ENCODE assay signal across 21 cellular contexts in the genomic region with DNA sequence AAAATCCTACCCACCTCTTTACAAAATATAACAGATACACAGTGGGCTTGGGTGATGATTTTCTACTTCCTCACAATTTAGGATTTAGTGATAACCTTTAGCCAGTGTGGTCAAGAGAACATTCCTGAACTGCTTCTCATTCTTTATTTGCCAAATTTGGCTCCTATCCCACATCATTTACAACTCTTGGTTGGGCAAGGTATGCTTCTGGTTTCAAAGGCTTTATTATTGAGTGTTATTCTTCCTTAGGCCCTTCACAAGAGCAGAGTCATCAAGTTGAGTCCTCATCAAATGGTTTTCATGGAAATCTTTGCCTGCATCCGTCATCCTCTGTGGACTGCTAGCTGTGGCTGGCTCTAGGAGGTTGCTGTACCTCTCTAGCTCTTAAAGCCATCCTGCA.
DNase-seq lines count a peak whose midpoint lies in the region; ATAC-seq, FAIRE-seq and TF ChIP-seq lines count a peak whose summit lies in the region.
"Had no signal": no experiment of that assay in that cellular context is flagged by ENCODE, and none has a peak within 500 bp of the region (broad histone marks: within the 10 kb centered on the region; RNA-seq: fewer than 3 reads in every experiment).

No MANE protein-coding gene starts in this region.

- TF ChIP-seq CTCF in epithelial cell of esophagus (IDR thresholded peaks at IDR 0.05; ENCODE audit: insufficient read depth, low read depth, low read length, missing control alignments) (no peak), osteoblast (IDR thresholded peaks at IDR 0.05; ENCODE audit: extremely low read depth, low read depth, low read length) (no peak)

- no peak overlapping the region for H2AFZ ChIP-seq in osteoblast (ENCODE audit: low read length)
- H2AFZ ChIP-seq: hepatocyte had no signal

- no peaks in the 10 kb centered on the region for H3K4me1 ChIP-seq in osteoblast (ENCODE audit: insufficient read depth, low read length)
- H3K4me1 ChIP-seq: prostate gland had no signal

- ATAC-seq in GM19035 (IDR thresholded peaks at IDR 0.05; ENCODE audit: unreplicated experiment): no peak
- no peak for ATAC-seq in HG03135 (IDR thresholded peaks at IDR 0.05; ENCODE audit: unreplicated experiment)
- ATAC-seq: esophagus mucosa, HepG2, T-cell had no signal

- H3K4me2 ChIP-seq in osteoblast (ENCODE audit: insufficient read depth, low read length): no peak overlapping the region
- H3K4me2 ChIP-seq: hepatocyte had no signal

- no peaks in the 10 kb centered on the region for H3K27me3 ChIP-seq in osteoblast (ENCODE audit: insufficient read depth, low read length)
- H3K27me3 ChIP-seq: hepatocyte had no signal

- H3K36me3 ChIP-seq in osteoblast (ENCODE audit: insufficient read depth, low read length): no peaks in the 10 kb centered on the region
- H3K36me3 ChIP-seq: prostate gland had no signal

- no peaks in the 10 kb centered on the region for H4K20me1 ChIP-seq in osteoblast (ENCODE audit: insufficient read depth, low read length)

- no peak for FAIRE-seq in RCC 7860 (lab: Jason Lieb, UNC)
- FAIRE-seq: GM12892, HepG2 had no signal

- no peak overlapping the region for H3K4me3 ChIP-seq in epithelial cell of esophagus (ENCODE audit: low read length)
- no peak overlapping the region for H3K4me3 ChIP-seq in osteoblast (ENCODE audit: insufficient read depth, low read length)
- H3K4me3 ChIP-seq: hepatocyte, prostate gland had no signal

- no peak overlapping the region for H3K27ac ChIP-seq in osteoblast (ENCODE audit: low read depth, low read length)
- H3K27ac ChIP-seq: hepatocyte, prostate gland had no signal

- DNase-seq in ELR (ENCODE audit: low read depth) (peak; percentile 47), RCC 7860 (ENCODE audit: low spot score) (peak; percentile 20), epithelial cell of esophagus (ENCODE audit: low read depth) (peak; percentile 10), non-pigmented ciliary epithelial cell (ENCODE audit: low read depth) (peak; percentile 63), osteoblast (ENCODE audit: insufficient read length, low spot score, missing footprints) (no peak), Ammon's horn (ENCODE audit: low spot score) (no peak)
- DNase-seq: activated CD4-positive, alpha-beta T cell treated with anti-CD3 and anti-CD28 coated beads, Interleukin-2, amount 50 U/mL, for 4 hours; activated naive CD4-positive, alpha-beta T cell; activated T-cell treated with anti-CD3 and anti-CD28 coated beads for 4 hours; islet precursor cell; NCI-H187 treated with DMSO at 0.1 percent for 48 hours; NCI-H446; nephron progenitor cell; T-cell had no signal

- H3K79me2 ChIP-seq in osteoblast (ENCODE audit: insufficient read depth, low read length): no peaks in the 10 kb centered on the region
- H3K79me2 ChIP-seq: hepatocyte had no signal

- H3K9me3 ChIP-seq in osteoblast (ENCODE audit: low read depth, low read length): no peaks in the 10 kb centered on the region
- H3K9me3 ChIP-seq: prostate gland had no signal

Comparison
In these comparisons a context has a peak if more than half of its experiments do, and no peak if none do; other contexts are left out.
1. DNase-seq: peak in ELR (single experiment), RCC 7860 (single experiment), epithelial cell of esophagus (single experiment) and non-pigmented ciliary epithelial cell (single experiment); none in osteoblast (single experiment) and Ammon's horn (single experiment).